In the genomic region with DNA sequence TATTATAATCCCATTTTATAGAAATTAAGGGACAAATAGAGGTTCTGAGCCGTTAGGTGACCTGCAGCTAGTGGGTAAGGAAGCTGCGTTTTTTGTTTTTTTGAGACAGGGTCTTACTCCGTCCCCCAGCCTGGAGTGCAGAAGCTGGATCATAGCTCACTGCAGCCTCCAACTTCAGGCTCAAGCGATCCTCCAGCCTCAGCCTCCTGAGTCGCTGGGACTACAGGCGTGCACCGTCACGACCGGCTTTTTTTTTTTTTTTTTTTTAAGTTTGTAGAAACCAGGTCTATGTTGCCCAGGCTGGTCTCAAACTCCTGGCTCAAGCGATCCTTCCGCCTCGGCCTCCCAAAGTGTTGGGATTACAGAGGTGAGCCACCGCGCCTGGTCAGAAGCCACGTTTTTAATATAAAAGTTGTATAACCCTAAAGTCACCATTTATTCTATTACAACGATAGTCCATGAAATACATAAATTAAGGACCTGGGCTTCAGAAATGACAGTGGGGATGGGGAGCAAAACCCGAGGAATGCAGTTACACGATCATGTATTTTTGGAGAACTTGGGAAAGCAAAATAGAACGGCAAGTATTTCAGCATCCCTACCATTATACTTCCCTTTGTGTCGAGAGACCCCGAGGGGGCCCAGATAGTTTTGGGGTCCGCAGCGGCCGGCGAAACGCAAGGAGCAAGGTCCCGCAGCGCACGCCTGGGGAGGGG, we compare ENCODE assay signal across 8 cellular contexts. TPM values are rescaled to one million over a fixed set of nuclear protein-coding genes. Genes with fewer than 3 reads are reported as not detected.
DNase-seq lines count a peak whose midpoint lies in the region; ATAC-seq and TF ChIP-seq lines count a peak whose summit lies in the region.

No MANE protein-coding gene starts in this region.

- no peak for DNase-seq in left ventricle myocardium inferior
- no peak for DNase-seq in Right ventricle myocardium superior
- DNase-seq in ascending aorta (ENCODE audit: low spot score in 2 of 2): no peak
- DNase-seq in memory B cell (ENCODE audit: low spot score in 2 of 2): no peak
- DNase-seq in EL: no peak
- DNase-seq in NCI-H2196 (lab: John Stamatoyannopoulos, UW; ENCODE audit: unreplicated experiment): no peak
- DNase-seq in T1000 (lab: John Stamatoyannopoulos, UW): no peak
- no peak for DNase-seq in NCI-H2171 treated with DMSO at 0.1 percent for 48 hours (lab: John Stamatoyannopoulos, UW)

- peak overlapping the region; percentile 87 for H3K4me3 ChIP-seq in left ventricle myocardium inferior
- H3K4me3 ChIP-seq in ascending aorta: peak overlapping the region; percentile 72 to 92

- H3K27me3 ChIP-seq in left ventricle myocardium inferior (ENCODE audit: low read depth): peaks cover 18% of the 10 kb centered on the region
- no peaks in the 10 kb centered on the region for H3K27me3 ChIP-seq in ascending aorta

- intact Hi-C loops in left ventricle myocardium inferior (cut with micrococcal nuclease) (loop anchor here (10.0 kb wide), 1 partner anchor 90 kb away; the partner anchor contains the start of gene SERGEF), Right ventricle myocardium superior (cut with DNase I) (loop anchor here (10.0 kb wide), 1 partner anchor 90 kb away; the partner anchor contains the start of gene SERGEF), ascending aorta (cut with DNase I) (loop anchor here (5.0 kb wide), 2 partner anchors 58 to 113 kb away; partner anchors contain the start of gene TPH1)

- H3K36me3 Mint-ChIP-seq in memory B cell: peaks cover 21% of the 10 kb centered on the region

- H3K27ac ChIP-seq in left ventricle myocardium inferior (replicated peaks) (peak overlapping the region; percentile 76), ascending aorta (peak overlapping the region; percentile 42 to 54)

- H3K27ac Mint-ChIP-seq in memory B cell: peak overlapping the region; percentile 89

- H3K4me3 Mint-ChIP-seq in memory B cell: peak overlapping the region; percentile 94

- H3K36me3 ChIP-seq in left ventricle myocardium inferior: peaks cover 29% of the 10 kb centered on the region
- peaks cover 11 to 27% of the 10 kb centered on the region in 2 donors for H3K36me3 ChIP-seq in ascending aorta

- H3K9me3 Mint-ChIP-seq in memory B cell: no peaks in the 10 kb centered on the region

- H3K4me1 ChIP-seq in left ventricle myocardium inferior (peaks cover 25% of the 10 kb centered on the region), ascending aorta (peaks cover 0 to 5% of the 10 kb centered on the region in 2 donors)

- no peaks in the 10 kb centered on the region for H3K27me3 Mint-ChIP-seq in memory B cell

- H3K9me3 ChIP-seq in left ventricle myocardium inferior (replicated peaks) (no peaks in the 10 kb centered on the region), ascending aorta (no peaks in the 10 kb centered on the region)

- ATAC-seq in Right ventricle myocardium superior (ENCODE audit: poor library complexity): no peak
- ATAC-seq in memory B cell (ENCODE audit: low read depth): no peak

- peaks cover 16% of the 10 kb centered on the region for H3K4me1 Mint-ChIP-seq in memory B cell

- no peak for TF ChIP-seq CTCF in left ventricle myocardium inferior (IDR thresholded peaks at IDR 0.05; ENCODE audit: borderline replicate concordance)
- no peak for TF ChIP-seq CTCF in ascending aorta (IDR thresholded peaks at IDR 0.05)

RNA-seq across cellular contexts. Expression of gene SAAL1, which starts 0.6 kb away (rescaled TPM):
- 6.8 TPM for total RNA-seq in left ventricle myocardium inferior
- 7.3 TPM for total RNA-seq in Right ventricle myocardium superior
- 29.1 TPM for total RNA-seq in ascending aorta

RNA-seq across cellular contexts. Expression of gene MRGPRX3, which starts 27.1 kb away (rescaled TPM):
- not detected for total RNA-seq in left ventricle myocardium inferior
- not detected for total RNA-seq in Right ventricle myocardium superior
- not detected for total RNA-seq in ascending aorta

RNA-seq across cellular contexts. Expression of gene TPH1, which starts 59.2 kb away (rescaled TPM):
- total RNA-seq in left ventricle myocardium inferior (not detected), Right ventricle myocardium superior (0.08 TPM), ascending aorta (1.8 TPM)
